In the genomic region with DNA sequence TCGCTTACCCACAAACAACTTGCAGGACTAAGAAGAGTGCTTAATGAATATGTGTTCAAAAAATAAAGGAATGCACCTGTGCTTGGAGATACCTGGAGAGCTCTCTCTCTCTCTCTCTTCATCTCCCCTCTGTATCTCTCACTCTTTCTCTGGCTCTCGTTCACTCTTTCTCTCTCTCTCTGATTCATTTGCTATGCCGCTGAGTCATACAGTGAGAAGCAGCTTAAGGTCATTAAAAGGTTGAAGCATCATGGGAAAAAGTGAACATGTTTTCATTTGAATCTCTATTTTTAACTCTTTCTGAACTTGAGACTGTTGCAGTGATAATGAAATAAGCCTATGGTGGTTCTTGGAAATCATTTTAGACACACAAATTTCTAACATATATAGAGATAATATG, we compare ENCODE assay signal across 28 cellular contexts.
DNase-seq lines count a peak whose midpoint lies in the region; ATAC-seq and TF ChIP-seq lines count a peak whose summit lies in the region.
"Had no signal": no experiment of that assay in that cellular context is flagged by ENCODE, and none has a peak within 500 bp of the region (broad histone marks: within the 10 kb centered on the region; RNA-seq: fewer than 3 reads in every experiment).

No MANE protein-coding gene starts in this region.

- no peak overlapping the region for H4K91ac ChIP-seq in neuronal stem cell (ENCODE audit: low read depth, low read length, poor library complexity)

- H3K9ac ChIP-seq in neuronal stem cell (ENCODE audit: low read depth, low read length, poor library complexity) = no peak overlapping the region
- H3K9ac ChIP-seq: BLaER1 treated with 17β-estradiol and CSF1 and Interleukin-3, amounts not matched to agents 10 nM and 100 nM had no signal

- intact Hi-C loops in heart left ventricle (cut with DNase I) = no loop called here

- H3K27me3 ChIP-seq in foreskin keratinocyte = no peaks in the 10 kb centered on the region
- H3K27me3 ChIP-seq in heart left ventricle = no peaks in the 10 kb centered on the region
- H3K27me3 ChIP-seq in suprapubic skin = no peaks in the 10 kb centered on the region
- no peaks in the 10 kb centered on the region for H3K27me3 ChIP-seq in neuronal stem cell (ENCODE audit: control insufficient read depth in 3 of 3, insufficient read depth in 3 of 3, low read depth in 1 of 3, low read length in 3 of 3)
- H3K27me3 ChIP-seq: adrenal gland; BLaER1 treated with 17β-estradiol and CSF1 and Interleukin-3, amounts not matched to agents 10 nM and 100 nM; ovary; right atrium auricular region; testis; uterus had no signal

- no peak overlapping the region for H2AK5ac ChIP-seq in neuronal stem cell (ENCODE audit: low read depth, low read length)

- no peaks in the 10 kb centered on the region for H3K79me1 ChIP-seq in neuronal stem cell (ENCODE audit: low read depth, low read length)

- no peak overlapping the region for H2BK120ac ChIP-seq in neuronal stem cell (ENCODE audit: low read depth, low read length)

- H3K4ac ChIP-seq in neuronal stem cell (ENCODE audit: low read length) = no peak overlapping the region

- ATAC-seq in foreskin keratinocyte (peak; percentile 35), heart left ventricle (no peak)
- ATAC-seq: activated T-cell treated with anti-CD3 and anti-CD28 coated beads, Interleukin-2, amount 50 U/mL, for 4 hours; left lobe of liver; natural killer cell; stimulated activated naive B cell treated with anti-CD40 and anti-IgM and Interleukin-4, amounts not matched to agents 10 μg/mL and 1 μg/mL and 100 μg/mL, for 72 hours had no signal

- no peak for TF ChIP-seq EP300 in suprapubic skin (IDR thresholded peaks at IDR 0.05)

- H3K18ac ChIP-seq in neuronal stem cell (ENCODE audit: low read length) = no peak overlapping the region

- H2BK15ac ChIP-seq in neuronal stem cell (ENCODE audit: low read length) = no peak overlapping the region

- no peak overlapping the region for H2BK5ac ChIP-seq in neuronal stem cell (ENCODE audit: low read length)

- no peak for TF ChIP-seq POLR2A in heart left ventricle (IDR thresholded peaks at IDR 0.05)
- TF ChIP-seq POLR2A in suprapubic skin (IDR thresholded peaks at IDR 0.05) = no peak

- 72 to 76% methylated on average over 3 of the region's 3 CpGs; no CpG with 5 or more reads in 2 of the 4 donors for WGBS in heart left ventricle, 4 donors
- WGBS in suprapubic skin = no CpG with 5 or more reads among the region's 3 CpGs
- no CpG with 5 or more reads among the region's 3 CpGs for WGBS in neuronal stem cell (ENCODE audit: extremely low coverage in 2 of 2, insufficient read length in 2 of 2, insufficient replicate concordance in 1 of 2), 2 donors

- H3K4me3 ChIP-seq in AG04449 (ENCODE audit: low read depth, low read length) (no peak overlapping the region), heart left ventricle (no peak overlapping the region), suprapubic skin (no peak overlapping the region), neuronal stem cell (ENCODE audit: low read length in 2 of 2) (no peak overlapping the region)
- H3K4me3 ChIP-seq: adrenal gland; BLaER1 treated with 17β-estradiol and CSF1 and Interleukin-3, amounts not matched to agents 10 nM and 100 nM; ovary; right atrium auricular region; testis; uterus had no signal

- no peak overlapping the region for H2AFZ ChIP-seq in neuronal stem cell (ENCODE audit: low read length)

- peak; percentile 29 for DNase-seq in AG04449 (ENCODE audit: low read depth, low spot score)
- DNase-seq in HS-5 (ENCODE audit: low read depth) = peak; percentile 18
- peak; percentile 13 for DNase-seq in brain pericyte (ENCODE audit: low read depth, low spot score)
- peak in 1 of 2 donors; percentile 28 for DNase-seq in foreskin keratinocyte
- DNase-seq in heart left ventricle = no peak
- no peak for DNase-seq in suprapubic skin (ENCODE audit: low spot score in 2 of 2)
- DNase-seq in neuronal stem cell (ENCODE audit: low spot score) = no peak
- DNase-seq in DMS153 (lab: John Stamatoyannopoulos, UW) = no peak
- DNase-seq: activated CD4-positive, alpha-beta T cell treated with anti-CD3 and anti-CD28 coated beads for 48 hours; activated naive CD4-positive, alpha-beta T cell treated with Interleukin-2 at 50 U/mL for 16 hours; activated T-cell treated with anti-CD3 and anti-CD28 coated beads, Interleukin-2, amount 50 U/mL, for 4 hours; COR-L47; KG1; MV-4-11; natural killer cell; NCI-H146; NCI-H524 treated with DMSO at 0.1 percent for 48 hours; ovary; RPMI8226; stimulated activated CD4-positive, alpha-beta T cell treated with anti-CD3 and anti-CD28 coated beads, Interleukin-12 subunit alpha, Interleukin-12 subunit beta, amount 100 ng/mL, for 4 hours; stimulated activated CD4-positive, alpha-beta T cell treated with anti-CD3 and anti-CD28 coated beads, Interleukin-4, amount 100 ng/mL, for 24 hours; stimulated activated naive B cell treated with anti-CD40 and anti-IgM and Interleukin-4, amounts not matched to agents 10 μg/mL and 1 μg/mL and 100 μg/mL, for 72 hours; testis; uterus had no signal

- CTCF ChIA-PET in AG04449 (lab: Yijun Ruan, JAX) = no interaction called here

- no peak overlapping the region for H3K14ac ChIP-seq in neuronal stem cell (ENCODE audit: low read length)

- no peak overlapping the region for H3K4me2 ChIP-seq in neuronal stem cell (ENCODE audit: insufficient read depth, low read length, poor library complexity, severe bottlenecking)
- H3K4me2 ChIP-seq: BLaER1 treated with 17β-estradiol and CSF1 and Interleukin-3, amounts not matched to agents 10 nM and 100 nM had no signal

- POLR2A ChIA-PET in AG04449 (lab: Yijun Ruan, JAX) = no interaction called here

- TF ChIP-seq CTCF in AG04449 (IDR thresholded peaks at IDR 0.05; ENCODE audit: insufficient read depth, low read length, missing control alignments) (no peak), foreskin keratinocyte (conservative IDR thresholded peaks at IDR 0.05) (no peak), heart left ventricle (IDR thresholded peaks at IDR 0.05) (no peak), suprapubic skin (IDR thresholded peaks at IDR 0.05) (no peak)

- no peaks in the 10 kb centered on the region for H3K36me3 ChIP-seq in heart left ventricle
- no peaks in the 10 kb centered on the region for H3K36me3 ChIP-seq in suprapubic skin
- H3K36me3 ChIP-seq in neuronal stem cell (replicated peaks in 1 of 2; ENCODE audit: control insufficient read depth in 2 of 2, insufficient read depth in 2 of 2, low read length in 2 of 2) = no peaks in the 10 kb centered on the region
- H3K36me3 ChIP-seq: adrenal gland; BLaER1 treated with 17β-estradiol and CSF1 and Interleukin-3, amounts not matched to agents 10 nM and 100 nM; ovary; right atrium auricular region; uterus had no signal

- H3K4me1 ChIP-seq in foreskin keratinocyte (peaks cover 18% of the 10 kb centered on the region), heart left ventricle (no peaks in the 10 kb centered on the region), suprapubic skin (no peaks in the 10 kb centered on the region), neuronal stem cell (ENCODE audit: control insufficient read depth in 2 of 2, insufficient read depth in 1 of 2, low read depth in 1 of 2, low read length in 2 of 2) (no peaks in the 10 kb centered on the region)
- H3K4me1 ChIP-seq: adrenal gland; BLaER1 treated with 17β-estradiol and CSF1 and Interleukin-3, amounts not matched to agents 10 nM and 100 nM; right atrium auricular region; testis; uterus had no signal

- H3K9me3 ChIP-seq in heart left ventricle (no peaks in the 10 kb centered on the region), suprapubic skin (no peaks in the 10 kb centered on the region), neuronal stem cell (replicated peaks in 1 of 2; ENCODE audit: control insufficient read depth in 2 of 2, insufficient read depth in 1 of 2, low read depth in 1 of 2, low read length in 2 of 2) (no peaks in the 10 kb centered on the region)
- H3K9me3 ChIP-seq: adrenal gland; BLaER1 treated with 17β-estradiol and CSF1 and Interleukin-3, amounts not matched to agents 10 nM and 100 nM; ovary; right atrium auricular region; testis; uterus had no signal

- no peak overlapping the region for H4K8ac ChIP-seq in neuronal stem cell (ENCODE audit: low read depth, low read length)

- H2BK12ac ChIP-seq in neuronal stem cell (ENCODE audit: low read length) = no peak overlapping the region

- peak overlapping the region; percentile 52 for H3K27ac ChIP-seq in foreskin keratinocyte
- no peak overlapping the region for H3K27ac ChIP-seq in heart left ventricle
- H3K27ac ChIP-seq in suprapubic skin = no peak overlapping the region
- no peak overlapping the region for H3K27ac ChIP-seq in neuronal stem cell (replicated peaks; ENCODE audit: low read length)
- H3K27ac ChIP-seq: adrenal gland; BLaER1 treated with 17β-estradiol and CSF1 and Interleukin-3, amounts not matched to agents 10 nM and 100 nM; ovary; right atrium auricular region; testis; uterus had no signal

- no peak overlapping the region for H3K23ac ChIP-seq in neuronal stem cell (ENCODE audit: low read depth, low read length, poor library complexity)

Comparison
In these comparisons a context has a peak if more than half of its experiments do, and no peak if none do; other contexts are left out.
1. DNase-seq: peak in AG04449 (single experiment), HS-5 (single experiment) and brain pericyte (single experiment); none in heart left ventricle (0 of 5), suprapubic skin (0 of 2), neuronal stem cell (single experiment) and DMS153 (single experiment).